24 cellular contexts compared by ENCODE assay signal in genomic region chr12:1885605-1886245, GRCh38.
"Had no signal": no experiment of that assay in that cellular context is flagged by ENCODE, and none has a peak within 500 bp of the region (broad histone marks: within the 10 kb centered on the region; RNA-seq: fewer than 3 reads in every experiment).

No MANE protein-coding gene starts in this region.

- H3K36me3 Mint-ChIP-seq: immature natural killer cell had no signal

- H3K27ac Mint-ChIP-seq: activated CD4-positive, alpha-beta T cell treated with anti-CD3 and anti-CD28 coated beads, Interleukin-2, amount 10 ng/mL, durations not matched to agents 7 days and 5 days; activated CD8-positive, alpha-beta T cell treated with anti-CD3 and anti-CD28 coated beads for 36 hours; activated T-helper 17 cell treated with anti-CD3 and anti-CD28 coated beads, Interleukin-2, amount 50 U/mL, for 72 hours; dendritic cell treated with granulocyte-macrophage colony-stimulating factor and Interleukin-4, amounts not matched to agents 40 ng/mL and 50 ng/mL, for 4 days; immature natural killer cell; nephron; stimulated activated naive B cell treated with anti-CD40 and anti-IgM and Interleukin-4, amounts not matched to agents 10 μg/mL and 1 μg/mL and 100 μg/mL, for 72 hours; T-helper 17 cell had no signal

- ATAC-seq: activated CD8-positive, alpha-beta T cell treated with anti-CD3 and anti-CD28 coated beads for 36 hours; activated naive CD4-positive, alpha-beta T cell treated with anti-CD3 and anti-CD28 coated beads, Interleukin-2, amount 50 U/mL, for 72 hours; activated T-cell treated with anti-CD3 and anti-CD28 coated beads, Interleukin-2, amount 50 U/mL, for 4 hours; activated T-helper 17 cell treated with anti-CD3 and anti-CD28 coated beads, Interleukin-2, amount 50 U/mL, for 72 hours; gastroesophageal sphincter; left lobe of liver; stimulated activated naive B cell treated with anti-CD40 and anti-IgM and Interleukin-4, amounts not matched to agents 10 μg/mL and 1 μg/mL and 100 μg/mL, for 72 hours; T-helper 17 cell had no signal

- DNase-seq: activated CD4-positive, alpha-beta T cell treated with anti-CD3 and anti-CD28 coated beads, Interleukin-2, amount 10 ng/mL, durations not matched to agents 7 days and 5 days; activated CD4-positive, CD25-positive, alpha-beta regulatory T cell treated with anti-CD3 and anti-CD28 coated beads, Interleukin-2, amount 50 U/mL, for 72 hours; activated CD8-positive, alpha-beta T cell treated with anti-CD3 and anti-CD28 coated beads for 36 hours; activated naive CD4-positive, alpha-beta T cell; activated T-cell treated with anti-CD3 and anti-CD28 coated beads, Interleukin-2, amount 50 U/mL, for 4 hours; central memory CD4-positive, alpha-beta T cell; effector CD4-positive, alpha-beta T cell; hippocampal formation; immature natural killer cell; kidney; mesenchymal stem cell; stimulated activated CD4-positive, alpha-beta T cell treated with anti-CD3 and anti-CD28 coated beads, Interleukin-15, amount 100 ng/mL, for 24 hours; stimulated activated CD4-positive, alpha-beta T cell treated with anti-CD3 and anti-CD28 coated beads, Interleukin-2, amount 100 ng/mL, for 24 hours; stimulated activated naive B cell treated with anti-CD40 and anti-IgM and Interleukin-4, amounts not matched to agents 10 μg/mL and 1 μg/mL and 100 μg/mL, for 72 hours; stomach; T-helper 17 cell; T1000; thyroid gland had no signal

- H3K4me3 Mint-ChIP-seq: activated CD4-positive, alpha-beta T cell treated with anti-CD3 and anti-CD28 coated beads, Interleukin-2, amount 10 ng/mL, durations not matched to agents 7 days and 5 days; activated CD8-positive, alpha-beta T cell treated with anti-CD3 and anti-CD28 coated beads for 36 hours; activated T-cell treated with anti-CD3 and anti-CD28 coated beads, Interleukin-2, amount 50 U/mL, for 4 hours; activated T-helper 17 cell treated with anti-CD3 and anti-CD28 coated beads, Interleukin-2, amount 50 U/mL, for 72 hours; dendritic cell treated with granulocyte-macrophage colony-stimulating factor and Interleukin-4, amounts not matched to agents 40 ng/mL and 50 ng/mL, for 4 days; immature natural killer cell; nephron; stimulated activated naive B cell treated with anti-CD40 and anti-IgM and Interleukin-4, amounts not matched to agents 10 μg/mL and 1 μg/mL and 100 μg/mL, for 72 hours; T-helper 17 cell had no signal

- H3K9me3 Mint-ChIP-seq: activated T-helper 17 cell treated with anti-CD3 and anti-CD28 coated beads, Interleukin-2, amount 50 U/mL, for 72 hours; dendritic cell treated with granulocyte-macrophage colony-stimulating factor and Interleukin-4, amounts not matched to agents 40 ng/mL and 50 ng/mL, for 4 days; immature natural killer cell had no signal

- H3K4me1 Mint-ChIP-seq: activated CD4-positive, alpha-beta T cell treated with anti-CD3 and anti-CD28 coated beads, Interleukin-2, amount 10 ng/mL, durations not matched to agents 7 days and 5 days; immature natural killer cell; nephron; stimulated activated naive B cell treated with anti-CD40 and anti-IgM and Interleukin-4, amounts not matched to agents 10 μg/mL and 1 μg/mL and 100 μg/mL, for 72 hours had no signal
